In the genomic region with DNA sequence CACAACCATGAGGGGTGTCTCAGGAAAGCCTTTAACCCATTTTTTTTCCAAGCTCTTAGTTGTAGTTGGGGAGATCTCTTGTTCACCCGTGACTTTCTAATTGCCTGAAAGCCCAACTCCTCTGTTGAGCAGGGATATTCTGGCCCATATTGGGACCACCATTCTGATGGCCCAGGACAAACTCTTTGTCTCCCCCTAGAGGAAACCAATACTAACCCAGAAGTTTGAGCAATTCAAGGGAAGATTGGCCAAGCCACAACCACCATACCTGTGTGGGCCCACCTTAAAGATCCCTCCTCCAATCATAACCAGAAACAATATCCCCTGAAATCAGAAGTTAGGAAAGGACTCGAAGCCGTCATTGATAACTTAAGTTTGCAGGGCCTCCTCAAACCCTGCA, we compare ENCODE assay signal across 11 cellular contexts.
"Had no signal": no experiment of that assay in that cellular context is flagged by ENCODE, and none has a peak within 500 bp of the region (broad histone marks: within the 10 kb centered on the region; RNA-seq: fewer than 3 reads in every experiment).

No MANE protein-coding gene starts in this region.

- H3K4me1 ChIP-seq: colonic mucosa, lower lobe of right lung, neural progenitor cell, parathyroid adenoma, upper lobe of left lung had no signal

- H3K79me2 ChIP-seq: hepatocyte, parathyroid adenoma had no signal

- H3K4me3 ChIP-seq: colonic mucosa, hepatocyte, lower lobe of right lung, neural progenitor cell, upper lobe of left lung had no signal

- H2AFZ ChIP-seq: hepatocyte, neural progenitor cell, parathyroid adenoma had no signal

- ATAC-seq: lower lobe of right lung, T-helper 17 cell had no signal

- H3K4me2 ChIP-seq: hepatocyte, neural progenitor cell had no signal

- DNase-seq: amygdala; colonic mucosa; lower lobe of right lung; midbrain; stimulated activated CD4-positive, alpha-beta T cell treated with anti-CD3 and anti-CD28 coated beads, Interleukin-2, amount 100 ng/mL, for 48 hours; stimulated activated naive CD4-positive, alpha-beta T cell treated with Interleukin-2 at 50 U/mL for 16 hours; T-helper 17 cell; upper lobe of left lung had no signal

- H3K27me3 ChIP-seq: colonic mucosa, hepatocyte, neural progenitor cell, upper lobe of left lung had no signal

- H3K9me3 ChIP-seq: colonic mucosa, lower lobe of right lung, upper lobe of left lung had no signal

- H3K36me3 ChIP-seq: colonic mucosa, lower lobe of right lung, neural progenitor cell, upper lobe of left lung had no signal

- H3K27ac ChIP-seq: colonic mucosa, hepatocyte, lower lobe of right lung, neural progenitor cell, parathyroid adenoma, upper lobe of left lung had no signal

- H3K9ac ChIP-seq: neural progenitor cell, parathyroid adenoma had no signal
